8 cellular contexts compared by ENCODE assay signal in the genomic region with DNA sequence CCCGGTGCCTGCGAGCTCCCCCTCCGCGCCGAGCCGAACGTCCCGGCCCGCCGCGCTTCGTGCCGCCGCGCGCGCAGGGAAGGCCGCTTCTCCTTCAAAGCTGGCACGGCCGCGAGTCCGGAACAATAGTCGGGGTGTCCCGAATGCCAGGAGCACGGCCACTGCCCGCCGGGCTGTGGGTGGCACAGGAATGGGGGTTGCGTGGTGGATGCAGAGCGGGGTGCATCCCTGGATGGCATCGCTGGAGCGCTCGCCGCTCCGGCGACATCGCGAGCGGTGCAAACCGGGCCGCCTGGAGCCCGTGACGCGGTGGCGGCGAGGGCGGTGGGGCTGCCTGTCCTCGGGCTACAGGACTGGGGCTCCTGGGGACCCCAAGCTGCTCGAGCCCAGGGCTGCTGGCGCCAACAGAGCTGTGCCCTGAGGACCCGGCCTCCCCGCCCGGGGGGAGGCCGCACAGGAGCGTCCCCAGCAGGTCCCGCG. TPM values are rescaled to one million over a fixed set of nuclear protein-coding genes. Genes with fewer than 3 reads are reported as not detected.
DNase-seq lines count a peak whose midpoint lies in the region; ATAC-seq and TF ChIP-seq lines count a peak whose summit lies in the region.

No MANE protein-coding gene starts in this region.

- CTCF ChIA-PET in Calu3 (lab: Charles Lee): interaction anchor here (0.6 to 1.1 kb wide), 3 partner anchors 422 to 1144 kb away, joined by 3 to 6 read pairs (median 3); no protein-coding TSS in a partner anchor

- peak; percentile 58 for DNase-seq in Calu3
- DNase-seq in NCI-H526 treated with DMSO at 0.1 percent for 48 hours (lab: John Stamatoyannopoulos, UW): peak; percentile 58
- peak; percentile 78 for DNase-seq in coronary artery (ENCODE audit: low spot score)
- DNase-seq in iPS-NIHi7 (ENCODE audit: extremely low spot score): no peak
- no peak for DNase-seq in NOMO-1 treated with dmso at 0.1 percent for 144 hours (lab: John Stamatoyannopoulos, UW; ENCODE audit: unreplicated experiment)

- no TSS peak for BruUV-seq in Calu3 (replicated peaks; lab: Mats Ljungman, UMichigan)

- H3K4me1 Mint-ChIP-seq in Calu3 (ENCODE audit: low read depth, unreplicated experiment): no peaks in the 10 kb centered on the region

- H3K9me3 Mint-ChIP-seq in Calu3 (ENCODE audit: low read depth, unreplicated experiment): no peaks in the 10 kb centered on the region

- H3K36me3 Mint-ChIP-seq in Calu3 (ENCODE audit: insufficient read depth, unreplicated experiment): peaks cover 67% of the 10 kb centered on the region

- TF ChIP-seq CTCF in Calu3 (IDR thresholded peaks at IDR 0.05; ENCODE audit: unreplicated experiment) (no peak), coronary artery (IDR thresholded peaks at IDR 0.05) (no peak)

- no peaks in the 10 kb centered on the region for H3K27me3 Mint-ChIP-seq in Calu3 (ENCODE audit: unreplicated experiment)

- WGBS in mesodermal cell (ENCODE audit: insufficient coverage in 2 of 2), 2 experiments: 0% methylated on average over 43 to 53 of the region's 56 CpGs
- under 1% methylated on average over 56 of the region's 56 CpGs for WGBS in urinary bladder

- intact Hi-C loops in Calu3 (cut with micrococcal nuclease; ENCODE audit: unreplicated experiment): loop anchor here (5.0 kb wide), 1 partner anchor 437 kb away; no protein-coding TSS in a partner anchor

- H3K27ac ChIP-seq in coronary artery (peak overlapping the region; percentile 74 to 83), mesodermal cell (ENCODE audit: low read depth, low read length, severe bottlenecking) (peak overlapping the region; percentile 73), urinary bladder (ENCODE audit: low read depth) (peak overlapping the region; percentile 77)

- peak overlapping the region; percentile 79 for H3K4me3 ChIP-seq in coronary artery
- peak overlapping the region; percentile 72 for H3K4me3 ChIP-seq in mesodermal cell (ENCODE audit: extremely low read depth, insufficient read depth, low read length, poor library complexity, severe bottlenecking)
- H3K4me3 ChIP-seq in urinary bladder (ENCODE audit: low read depth, low read length): peak overlapping the region; percentile 91

- peaks cover 22% of the 10 kb centered on the region for H3K4me1 ChIP-seq in mesodermal cell (ENCODE audit: control insufficient read depth, insufficient read depth, low read length, poor library complexity, severe bottlenecking)
- no peaks in the 10 kb centered on the region for H3K4me1 ChIP-seq in urinary bladder (ENCODE audit: insufficient read depth)

- no peaks in the 10 kb centered on the region for H3K9me3 ChIP-seq in mesodermal cell (ENCODE audit: control insufficient read depth, low read length)

- ATAC-seq in GM21576 (IDR thresholded peaks at IDR 0.05; ENCODE audit: unreplicated experiment): peak; percentile 9

- H3K27ac Mint-ChIP-seq in Calu3 (ENCODE audit: unreplicated experiment): no peak overlapping the region

- H3K36me3 ChIP-seq in mesodermal cell (ENCODE audit: control insufficient read depth, insufficient read depth, low read length) (no peaks in the 10 kb centered on the region), urinary bladder (ENCODE audit: insufficient read depth) (no peaks in the 10 kb centered on the region)

- peak overlapping the region; percentile 91 for H3K4me3 Mint-ChIP-seq in Calu3 (ENCODE audit: low read depth, unreplicated experiment)

RNA-seq across cellular contexts. Expression of gene SATB2, which starts 1.1 kb away (rescaled TPM):
- total RNA-seq in Calu3 (2022) (8.4 and 11.2 TPM in 2 replicates), urinary bladder (3.5 TPM)
- 7.0 TPM for polyA plus RNA-seq in mesodermal cell (2013, experiment 1 of 2)
- polyA plus RNA-seq in mesodermal cell (2013, experiment 2 of 2): 5.4 TPM
- 1.7 TPM for polyA plus RNA-seq in urinary bladder

Comparison
In these comparisons a context has a peak if more than half of its experiments do, and no peak if none do; other contexts are left out.
1. DNase-seq: peak in Calu3 (single experiment), NCI-H526 treated with DMSO at 0.1 percent for 48 hours (single experiment) and coronary artery (single experiment); none in iPS-NIHi7 (single experiment) and NOMO-1 treated with dmso at 0.1 percent for 144 hours (single experiment).
2. Peak in every context shown above with its lines, with median percentiles within 50 percentile points of each other: H3K27ac ChIP-seq and H3K4me3 ChIP-seq.